In genomic region chr10:86366902-86367338, GRCh38 we compare ENCODE assay signal across 8 cellular contexts. TPM values are rescaled to one million over a fixed set of nuclear protein-coding genes. Genes with fewer than 3 reads are reported as not detected.
DNase-seq lines count a peak whose midpoint lies in the region; ATAC-seq lines count a peak whose summit lies in the region.
"Had no signal": no experiment of that assay in that cellular context is flagged by ENCODE, and none has a peak within 500 bp of the region (broad histone marks: within the 10 kb centered on the region; RNA-seq: fewer than 3 reads in every experiment).

No MANE protein-coding gene starts in this region.

- H3K36me3 Mint-ChIP-seq in T-cell = no peaks in the 10 kb centered on the region

- peak overlapping the region; percentile 83 for H3K27ac ChIP-seq in temporal lobe (ENCODE audit: low read depth, low read length)

- peaks cover 55 to 78% of the 10 kb centered on the region in 2 donors for H3K27me3 Mint-ChIP-seq in T-cell

- H3K4me3 Mint-ChIP-seq in T-cell = peak overlapping the region in 1 of 3 donors; percentile 45

- CTCF ChIA-PET in T-cell (lab: Charles Lee) = interaction anchor here (0.7 to 1.2 kb wide), 2 partner anchors 11 to 613 kb away, joined by 3 read pairs; no protein-coding TSS in a partner anchor

- POLR2A ChIA-PET in T-cell (lab: Charles Lee) = no interaction called here

- H3K4me1 Mint-ChIP-seq in T-cell = peaks cover 13 to 25% (median 21%) of the 10 kb centered on the region in 3 donors

- no peaks in the 10 kb centered on the region for H3K9me3 Mint-ChIP-seq in T-cell

- H3K27ac Mint-ChIP-seq in T-cell = no peak overlapping the region

- DNase-seq in T-cell (peak in 1 of 34 experiments; percentile 12), inferior parietal cortex (ENCODE audit: extremely low spot score) (peak; percentile 64), SHP77 treated with DMSO at 0.1 percent for 48 hours (lab: John Stamatoyannopoulos, UW) (no peak)
- DNase-seq: NCI-H2081 treated with DMSO at 0.1 percent for 48 hours had no signal

- ATAC-seq in GM21825 (IDR thresholded peaks at IDR 0.05; ENCODE audit: unreplicated experiment) (peak; percentile 36), T-cell (replicated peaks in 1 of 4) (peak in 3 of 4 experiments; percentile 22 to 63 (median 40)), HG03175 (IDR thresholded peaks at IDR 0.05; ENCODE audit: unreplicated experiment) (no peak), HG03045 (IDR thresholded peaks at IDR 0.05; ENCODE audit: unreplicated experiment) (no peak)

RNA-seq across cellular contexts. Expression of gene GRID1, which starts 0.3 kb away (rescaled TPM):
- under 1 TPM in 1 of 5 donors, not detected in 4; 0.68 TPM for total RNA-seq in T-cell
- 8.6 TPM for total RNA-seq in temporal lobe

Comparison
In these comparisons a context has a peak if more than half of its experiments do, and no peak if none do; other contexts are left out.
1. ATAC-seq: peak in GM21825 (single experiment) and T-cell (3 of 4); none in HG03175 (single experiment) and HG03045 (single experiment).